Comparison of ENCODE assay signal across 16 cellular contexts in the genomic region with DNA sequence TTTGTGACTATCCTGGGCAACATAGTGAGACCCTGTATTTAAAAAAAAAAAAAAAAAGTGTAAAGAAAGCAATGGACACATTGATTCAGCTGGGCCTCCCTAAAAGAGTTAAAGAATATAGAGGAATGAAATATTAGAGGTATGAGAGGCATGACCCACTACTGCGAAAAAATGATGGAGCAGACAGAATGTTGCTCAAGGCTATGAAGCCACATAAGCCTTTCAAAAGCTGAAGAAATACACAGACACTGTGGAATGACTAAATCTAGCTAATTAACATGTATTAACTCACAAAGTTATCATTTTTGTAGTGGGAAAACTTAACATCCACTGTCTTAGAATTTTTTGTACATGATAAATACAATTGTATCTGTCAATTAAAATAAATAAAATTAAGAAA.
"Had no signal": no experiment of that assay in that cellular context is flagged by ENCODE, and none has a peak within 500 bp of the region (broad histone marks: within the 10 kb centered on the region; RNA-seq: fewer than 3 reads in every experiment).

No MANE protein-coding gene starts in this region.

- H3K9ac ChIP-seq: parathyroid adenoma had no signal

- H3K27me3 ChIP-seq: neutrophil, right lobe of liver, spleen had no signal

- H3K79me2 ChIP-seq: parathyroid adenoma had no signal

- H2AFZ ChIP-seq: parathyroid adenoma had no signal

- FAIRE-seq: TTC549 had no signal

- H3K9me3 ChIP-seq: neutrophil, right lobe of liver had no signal

- H3K36me3 ChIP-seq: neutrophil, right lobe of liver, spleen had no signal

- H3K27ac ChIP-seq: neutrophil, parathyroid adenoma, right lobe of liver, spleen had no signal

- H3K4me3 ChIP-seq: right lobe of liver, spleen had no signal

- DNase-seq: activated CD4-positive, alpha-beta memory T cell treated with anti-CD3 and anti-CD28 coated beads for 36 hours; activated CD4-positive, alpha-beta T cell treated with anti-CD3 and anti-CD28 coated beads for 36 hours; activated gamma-delta T cell treated with Interleukin-2 at 50 U/mL for 16 hours; activated T-cell treated with anti-CD3 and anti-CD28 coated beads for 4 hours; cortex of kidney; effector CD4-positive, alpha-beta T cell; left cardiac atrium; mesenchymal stem cell; natural killer cell; right lobe of liver; spleen; stimulated activated CD4-positive, alpha-beta T cell treated with anti-CD3 and anti-CD28 coated beads, Interleukin-4, amount 100 ng/mL, for 4 hours; stimulated activated naive B cell treated with anti-CD40 and anti-IgM and Interleukin-4, amounts not matched to agents 10 μg/mL and 1 μg/mL and 100 μg/mL, for 72 hours had no signal

- H3K4me1 ChIP-seq: parathyroid adenoma, right lobe of liver, spleen had no signal
